Comparison of ENCODE assay signal across 15 cellular contexts in genomic region chr17:5488752-5489151, GRCh38.
"Had no signal": no experiment of that assay in that cellular context is flagged by ENCODE, and none has a peak within 500 bp of the region (broad histone marks: within the 10 kb centered on the region; RNA-seq: fewer than 3 reads in every experiment).

No MANE protein-coding gene starts in this region.

- DNase-seq: activated CD4-positive, alpha-beta T cell treated with anti-CD3 and anti-CD28 coated beads for 4 hours; activated CD8-positive, alpha-beta memory T cell treated with anti-CD3 and anti-CD28 coated beads for 24 hours; central memory CD4-positive, alpha-beta T cell; effector memory CD4-positive, alpha-beta T cell; midbrain; occipital lobe; psoas muscle; sigmoid colon; stimulated activated CD4-positive, alpha-beta T cell treated with anti-CD3 and anti-CD28 coated beads, Interleukin-2, amount 100 ng/mL, for 24 hours; stimulated activated naive CD4-positive, alpha-beta T cell treated with Interleukin-2 at 50 U/mL for 16 hours; SW 1271; WERI-Rb-1 had no signal

- H3K9me3 ChIP-seq: psoas muscle, sigmoid colon, SJSA1 had no signal

- ATAC-seq: psoas muscle had no signal

- H3K27ac ChIP-seq: coronary artery, hepatocyte, sigmoid colon, SJSA1, WERI-Rb-1 had no signal

- H3K27me3 ChIP-seq: hepatocyte, sigmoid colon, SJSA1 had no signal

- H3K4me3 ChIP-seq: coronary artery, hepatocyte, sigmoid colon, SJSA1 had no signal
